Comparison of ENCODE assay signal across 21 cellular contexts in the genomic region with DNA sequence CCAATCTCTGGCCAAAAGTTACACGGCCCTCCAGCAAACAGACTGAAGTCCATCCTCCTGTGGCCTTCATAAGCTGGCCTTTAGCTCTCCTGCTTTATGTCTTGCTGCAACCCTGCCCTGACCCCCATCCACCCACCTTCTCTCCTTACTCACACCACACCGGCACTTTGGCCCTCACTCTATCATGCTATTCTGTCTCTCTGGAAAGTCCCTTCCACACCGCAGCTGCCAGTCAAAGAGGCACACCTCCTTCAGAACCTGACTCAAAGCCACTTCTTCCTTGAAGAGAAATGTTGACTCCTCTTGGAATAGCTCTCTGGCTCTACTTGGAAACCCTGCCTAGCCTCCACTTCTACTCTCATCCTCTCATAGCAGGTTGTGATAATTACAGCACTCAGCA. TPM values are rescaled to one million over a fixed set of nuclear protein-coding genes. Genes with fewer than 3 reads are reported as not detected.
DNase-seq lines count a peak whose midpoint lies in the region; ATAC-seq, FAIRE-seq and TF ChIP-seq lines count a peak whose summit lies in the region.
"Had no signal": no experiment of that assay in that cellular context is flagged by ENCODE, and none has a peak within 500 bp of the region (broad histone marks: within the 10 kb centered on the region; RNA-seq: fewer than 3 reads in every experiment).

No MANE protein-coding gene starts in this region.

- ATAC-seq in HG03439 (IDR thresholded peaks at IDR 0.05; ENCODE audit: unreplicated experiment) (peak; percentile 83), HG03469 (IDR thresholded peaks at IDR 0.05; ENCODE audit: unreplicated experiment) (no peak), HG03159 (IDR thresholded peaks at IDR 0.05; ENCODE audit: unreplicated experiment) (no peak), T-cell (replicated peaks in 1 of 4) (no peak)

- CTCF ChIA-PET in T-cell (lab: Charles Lee) = no interaction called here

- peaks cover 0 to 5% (median 4%) of the 10 kb centered on the region in 3 donors for H3K4me1 Mint-ChIP-seq in T-cell

- FAIRE-seq in GM12892 (lab: Jason Lieb, UNC) = peak; percentile 36

- POLR2A ChIA-PET in T-cell (lab: Charles Lee) = no interaction called here

- H3K36me3 Mint-ChIP-seq in T-cell = no peaks in the 10 kb centered on the region

- no peak overlapping the region for H3K4me3 Mint-ChIP-seq in T-cell
- H3K4me3 Mint-ChIP-seq: H9, HFFc6 had no signal

- H3K27me3 Mint-ChIP-seq in T-cell = peaks cover 52 to 65% of the 10 kb centered on the region in 2 donors

- no peak for TF ChIP-seq CTCF in epithelial cell of esophagus (IDR thresholded peaks at IDR 0.05; ENCODE audit: insufficient read depth, low read depth, low read length, missing control alignments)

- H3K27ac Mint-ChIP-seq in T-cell = no peak overlapping the region
- H3K27ac Mint-ChIP-seq: H9, HFFc6 had no signal

- no peak for TF ChIP-seq POLR2A in GM12892 (IDR thresholded peaks at IDR 0.05; ENCODE audit: low read depth, low read length)

- H3K9me3 Mint-ChIP-seq in T-cell = no peaks in the 10 kb centered on the region
- H3K9me3 Mint-ChIP-seq: H9, HFFc6 had no signal

- DNase-seq in Daoy (ENCODE audit: low read depth) (peak; percentile 57), GM12892 (ENCODE audit: insufficient read length) (no peak), epithelial cell of esophagus (ENCODE audit: low read depth) (peak; percentile 11), SW 1271 (lab: John Stamatoyannopoulos, UW) (no peak), T-cell (no peak)
- DNase-seq: BE2C, DND-41, GM23248, H9, HFFc6, MM.1S, NCI-H1048, NCI-H1417 treated with DMSO at 0.1 percent for 48 hours, NCI-H2107, NCI-H345, Peyer's patch, SJCRH30 had no signal

- no peak overlapping the region for H3K4me3 ChIP-seq in epithelial cell of esophagus (ENCODE audit: low read length)
- H3K4me3 ChIP-seq: GM23248, Peyer's patch, SJCRH30 had no signal

RNA-seq across cellular contexts. Expression of gene GPR156, which starts 4.5 kb away (rescaled TPM):
- 1.5 and 1.7 TPM in 2 replicates for total RNA-seq in Daoy (2014; rRNA removed; shearing (Covaris generic))
- polyA plus RNA-seq in GM12892 (2012; ENCODE audit: missing spikeins) = not detected
- total RNA-seq in T-cell = under 1 TPM in 4 of 5 donors, not detected in 1; 0.09 to 0.75 (median 0.38) TPM
- total RNA-seq: G401, GM23248, Peyer's patch had no signal
- polyA plus RNA-seq: GM23248 had no signal

Comparison
In these comparisons a context has a peak if more than half of its experiments do, and no peak if none do; other contexts are left out.
1. DNase-seq: peak in Daoy (single experiment) and epithelial cell of esophagus (single experiment); none in GM12892 (single experiment), SW 1271 (0 of 2) and T-cell (0 of 34).